Comparison of ENCODE assay signal across 4 cellular contexts in the genomic region with DNA sequence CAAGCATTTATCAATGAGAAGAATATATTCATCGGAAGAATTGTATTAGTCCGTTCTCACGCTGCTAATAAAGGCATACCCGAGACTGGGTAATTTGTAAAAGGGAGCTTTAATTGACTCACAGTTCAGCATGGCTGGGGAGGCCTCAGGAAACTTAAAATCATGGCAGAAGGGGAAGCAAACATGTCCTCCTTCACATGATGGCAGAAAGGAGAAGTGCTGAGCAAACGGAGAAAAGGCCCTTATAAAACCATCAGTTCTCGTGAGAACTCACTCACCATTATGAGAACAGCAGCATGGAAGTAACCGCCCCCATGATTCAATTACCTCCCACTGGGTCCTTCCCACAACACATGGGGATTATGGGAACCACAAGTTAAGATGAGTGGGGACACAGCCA.
DNase-seq lines count a peak whose midpoint lies in the region; ATAC-seq, FAIRE-seq and TF ChIP-seq lines count a peak whose summit lies in the region.
"Not testable (repeated sequence)": the region's sequence is repeated elsewhere in the genome, so short reads cannot be mapped to it uniquely, and the experiment has no call there.

No MANE protein-coding gene starts in this region.

- H3K4me2 ChIP-seq in K562 (ENCODE audit: insufficient read depth, low read length) = not testable (repeated sequence)

- BruUV-seq in K562 (replicated peaks; lab: Mats Ljungman, UMichigan) = not testable (repeated sequence)

- peak; percentile 85 for FAIRE-seq in H54 (lab: Jason Lieb, UNC)
- FAIRE-seq in RCC 7860 (lab: Jason Lieb, UNC); K562 (lab: Jason Lieb, UNC): not testable (repeated sequence)

- H3K27ac ChIP-seq in K562 (ENCODE audit: extremely low read depth, low read depth, low read length) = not testable (repeated sequence)

- H3K4me3 ChIP-seq in K562 = not testable (repeated sequence)

- not testable (repeated sequence) for TF ChIP-seq RAD21 in K562 (CRISPR knock-in tag; conservative IDR thresholded peaks at IDR 0.05 in 1 of 2, IDR thresholded peaks at IDR 0.05 in 1 of 2)

- not testable (repeated sequence) for H3K36me3 ChIP-seq in K562 (ENCODE audit: control insufficient read depth, insufficient read depth, low read length)

- CTCF ChIA-PET in K562 (lab: Yijun Ruan, JAX; ENCODE audit: low intra/inter-chr PET ratio) = not testable (repeated sequence)

- TF ChIP-seq POLR2A in H54 (IDR thresholded peaks at IDR 0.05; ENCODE audit: low read depth, low read length); K562 (conservative IDR thresholded peaks at IDR 0.05): not testable (repeated sequence)

- H3K27me3 ChIP-seq in K562 (ENCODE audit: control insufficient read depth in 2 of 2, insufficient read depth in 2 of 2, low read length in 2 of 2) = not testable (repeated sequence)

- H3K79me2 ChIP-seq in K562 (ENCODE audit: control insufficient read depth, insufficient read depth, low read length) = not testable (repeated sequence)

- H2AFZ ChIP-seq in K562 (ENCODE audit: low read depth, low read length) = not testable (repeated sequence)

- ATAC-seq in K562 = not testable (repeated sequence)

- TF ChIP-seq EP300 in K562 (IDR thresholded peaks at IDR 0.05; ENCODE audit: low read length) = not testable (repeated sequence)

- not testable (repeated sequence) for H3K4me1 ChIP-seq in K562 (replicated peaks in 1 of 2; ENCODE audit: control insufficient read depth in 2 of 2, insufficient read depth in 2 of 2, low read length in 2 of 2)

- 2% methylated on average over 7 of the region's 7 CpGs for WGBS in K562 (ENCODE audit: insufficient coverage, low coverage, missing lambda C conversion rate)

- H4K20me1 ChIP-seq in K562 (replicated peaks; ENCODE audit: control insufficient read depth, insufficient read depth, low read length) = not testable (repeated sequence)

- H3K9me1 ChIP-seq in K562 (ENCODE audit: control insufficient read depth, insufficient read depth, low read length) = not testable (repeated sequence)

- not testable (repeated sequence) for TF ChIP-seq CTCF in K562 (IDR thresholded peaks at IDR 0.05 in 2 of 3, conservative IDR thresholded peaks at IDR 0.05 in 1 of 3; ENCODE audit: insufficient read depth in 2 of 3, low read depth in 1 of 3, low read length in 3 of 3)

- POLR2A ChIA-PET in K562 (lab: Yijun Ruan, JAX) = not testable (repeated sequence)

- H3K9me3 ChIP-seq in K562 (replicated peaks; ENCODE audit: control insufficient read depth, insufficient read depth, low read depth, low read length) = not testable (repeated sequence)

- in situ Hi-C loops in KBM-7 (cut with MboI; ENCODE audit: low pct_unique_long_range_greater_than_20kb, low sequenced_read_pairs); K562 (cut with MboI): not testable (repeated sequence)

- intact Hi-C loops in K562 (cut with micrococcal nuclease) = not testable (repeated sequence)

- DNase-seq in H54 (ENCODE audit: insufficient read length, low spot score); K562 (ENCODE audit: extremely low read depth in 1 of 4, low spot score in 3 of 4): not testable (repeated sequence)
- DNase-seq in KBM-7 (peak; percentile 79), RCC 7860 (ENCODE audit: low spot score) (peak; percentile 1)

- H3K9ac ChIP-seq in K562 (ENCODE audit: insufficient read depth in 1 of 2, low read depth in 2 of 2, low read length in 2 of 2) = not testable (repeated sequence)

TF ChIP-seq in K562, 482 proteins besides CTCF, POLR2A, EP300 and RAD21:
- TF ChIP-seq CHD2 (IDR thresholded peaks at IDR 0.05; ENCODE audit: low read depth, low read length) (peak; percentile 46; the same call in 1 of the 2 replicates), SPI1 (IDR thresholded peaks at IDR 0.05; ENCODE audit: borderline replicate concordance, low read depth, low read length) (peak; percentile 36; the same call in 1 of the 2 replicates)
